Comparison of ENCODE assay signal across 17 cellular contexts in the genomic region with DNA sequence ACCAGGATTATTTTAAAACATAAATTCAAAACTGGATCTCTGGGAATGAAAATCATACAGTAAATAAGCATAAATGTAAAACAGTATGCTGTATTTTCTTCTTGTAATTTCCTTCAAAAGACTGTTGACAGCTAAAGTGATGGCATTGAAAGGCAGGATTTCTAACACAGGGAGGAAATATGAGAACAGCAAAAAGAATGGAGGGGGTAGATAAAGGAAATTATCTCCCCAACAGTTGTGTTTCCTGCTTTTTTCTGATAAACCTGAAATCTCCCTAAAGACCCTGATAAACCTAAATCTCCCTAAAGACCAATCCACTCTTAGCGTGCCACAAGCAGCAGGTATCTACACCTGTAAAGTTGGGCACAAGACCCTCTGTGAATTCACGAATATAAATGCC.
"Had no signal": no experiment of that assay in that cellular context is flagged by ENCODE, and none has a peak within 500 bp of the region (broad histone marks: within the 10 kb centered on the region; RNA-seq: fewer than 3 reads in every experiment).

No MANE protein-coding gene starts in this region.

- H3K9me3 ChIP-seq: colonic mucosa, gastrocnemius medialis, neutrophil had no signal

- DNase-seq: colonic mucosa; effector CD4-positive, alpha-beta T cell; gastrocnemius medialis; islet precursor cell; mammary epithelial cell; mucosa of descending colon; naive thymus-derived CD8-positive, alpha-beta T cell; posterior cingulate gyrus; small intestine; stimulated activated CD4-positive, alpha-beta T cell treated with anti-CD3 and anti-CD28 coated beads, Interleukin-12 subunit alpha, Interleukin-12 subunit beta, amount 100 ng/mL, for 4 hours; stimulated activated naive CD4-positive, alpha-beta T cell treated with Interleukin-2 at 50 U/mL for 16 hours; trophoblast cell had no signal

- H3K27me3 ChIP-seq: colonic mucosa, esophagus muscularis mucosa, gastrocnemius medialis, neutrophil, right atrium auricular region had no signal

- FAIRE-seq: small intestine had no signal

- H3K27me3 Mint-ChIP-seq: naive thymus-derived CD8-positive, alpha-beta T cell had no signal

- H3K4me1 ChIP-seq: colonic mucosa, esophagus muscularis mucosa, right atrium auricular region had no signal

- H3K4me3 Mint-ChIP-seq: naive thymus-derived CD8-positive, alpha-beta T cell had no signal

- H3K36me3 ChIP-seq: colonic mucosa, neutrophil, right atrium auricular region had no signal

- H3K4me3 ChIP-seq: colonic mucosa, esophagus muscularis mucosa, gastrocnemius medialis, mucosa of descending colon, right atrium auricular region had no signal

- ATAC-seq: gastrocnemius medialis; left lobe of liver; mucosa of descending colon; naive thymus-derived CD8-positive, alpha-beta T cell had no signal

- H3K27ac ChIP-seq: colonic mucosa, epithelial cell of prostate, esophagus muscularis mucosa, gastrocnemius medialis, neutrophil, right atrium auricular region had no signal
